Comparison of ENCODE assay signal across 21 cellular contexts in genomic region chr2:38194751-38195150, GRCh38.
"Had no signal": no experiment of that assay in that cellular context is flagged by ENCODE, and none has a peak within 500 bp of the region (broad histone marks: within the 10 kb centered on the region; RNA-seq: fewer than 3 reads in every experiment).

No MANE protein-coding gene starts in this region.

- H3K9me3 ChIP-seq: esophagus squamous epithelium had no signal

- H3K79me2 ChIP-seq: parathyroid adenoma had no signal

- H3K27me3 ChIP-seq: esophagus squamous epithelium had no signal

- DNase-seq: activated CD4-positive, alpha-beta T cell treated with anti-CD3 and anti-CD28 coated beads, Interleukin-2, amount 10 ng/mL, durations not matched to agents 24 days and 14 days; activated CD4-positive, CD25-positive, alpha-beta regulatory T cell; activated CD8-positive, alpha-beta T cell treated with anti-CD3 and anti-CD28 coated beads, Interleukin-2, amount 10 ng/mL, durations not matched to agents 7 days and 5 days; activated naive CD4-positive, alpha-beta T cell treated with anti-CD3 and anti-CD28 coated beads for 36 hours; activated T-cell treated with anti-CD3 and anti-CD28 coated beads, Interleukin-2, amount 50 U/mL, for 4 hours; anterior cingulate cortex; esophagus squamous epithelium; left cardiac atrium; mesendoderm; naive thymus-derived CD8-positive, alpha-beta T cell; retina; stimulated activated CD4-positive, alpha-beta T cell treated with anti-CD3 and anti-CD28 coated beads, Interleukin-12 subunit alpha, Interleukin-12 subunit beta, amount 100 ng/mL, for 4 hours; stimulated activated CD4-positive, alpha-beta T cell treated with anti-CD3 and anti-CD28 coated beads, Interleukin-1b, Interleukin-23, amount 100 ng/mL, for 48 hours; stimulated activated CD8-positive, alpha-beta memory T cell treated with anti-CD3 and anti-CD28 coated beads, Interleukin-4, amount 100 ng/mL, for 48 hours; stimulated activated naive CD4-positive, alpha-beta T cell; T-helper 1 cell; T-helper 9 cell had no signal

- H3K36me3 Mint-ChIP-seq: brain had no signal

- H3K27ac Mint-ChIP-seq: activated CD4-positive, alpha-beta T cell treated with anti-CD3 and anti-CD28 coated beads, Interleukin-2, amount 10 ng/mL, durations not matched to agents 24 days and 14 days; activated CD8-positive, alpha-beta T cell treated with anti-CD3 and anti-CD28 coated beads, Interleukin-2, amount 10 ng/mL, durations not matched to agents 7 days and 5 days; activated naive CD4-positive, alpha-beta T cell treated with anti-CD3 and anti-CD28 coated beads for 36 hours; brain; naive thymus-derived CD8-positive, alpha-beta T cell had no signal

- H3K4me3 ChIP-seq: coronary artery, esophagus squamous epithelium had no signal

- H3K27ac ChIP-seq: coronary artery, esophagus squamous epithelium, parathyroid adenoma had no signal

- H3K9ac ChIP-seq: parathyroid adenoma had no signal

- H3K27me3 Mint-ChIP-seq: brain had no signal

- H3K9me3 Mint-ChIP-seq: activated naive CD4-positive, alpha-beta T cell treated with anti-CD3 and anti-CD28 coated beads for 36 hours; activated T-cell treated with anti-CD3 and anti-CD28 coated beads, Interleukin-2, amount 50 U/mL, for 4 hours; central memory CD8-positive, alpha-beta T cell had no signal

- H3K4me1 ChIP-seq: esophagus squamous epithelium, parathyroid adenoma had no signal

- H2AFZ ChIP-seq: parathyroid adenoma had no signal

- H3K4me3 Mint-ChIP-seq: activated CD4-positive, alpha-beta T cell treated with anti-CD3 and anti-CD28 coated beads, Interleukin-2, amount 10 ng/mL, durations not matched to agents 24 days and 14 days; activated CD8-positive, alpha-beta T cell treated with anti-CD3 and anti-CD28 coated beads, Interleukin-2, amount 10 ng/mL, durations not matched to agents 7 days and 5 days; activated naive CD4-positive, alpha-beta T cell treated with anti-CD3 and anti-CD28 coated beads for 36 hours; activated T-cell treated with anti-CD3 and anti-CD28 coated beads, Interleukin-2, amount 50 U/mL, for 4 hours; brain; central memory CD8-positive, alpha-beta T cell; naive thymus-derived CD8-positive, alpha-beta T cell had no signal

- H3K36me3 ChIP-seq: esophagus squamous epithelium had no signal

- ATAC-seq: activated CD8-positive, alpha-beta T cell treated with anti-CD3 and anti-CD28 coated beads, Interleukin-2, amount 10 ng/mL, durations not matched to agents 7 days and 5 days; activated T-cell treated with anti-CD3 and anti-CD28 coated beads, Interleukin-2, amount 50 U/mL, for 4 hours; left cardiac atrium; naive thymus-derived CD8-positive, alpha-beta T cell had no signal

- H3K4me1 Mint-ChIP-seq: brain had no signal
